In genomic region chr16:1494129-1494640, GRCh38 we compare ENCODE assay signal across 1 cellular context.
TF ChIP-seq lines count a peak whose summit lies in the region.

No MANE protein-coding gene starts in this region.

TF ChIP-seq in HEK293, 187 proteins besides CTCF, POLR2A, EP300 and RAD21 (continued from another document):
- TF ChIP-seq, protein P1, sequence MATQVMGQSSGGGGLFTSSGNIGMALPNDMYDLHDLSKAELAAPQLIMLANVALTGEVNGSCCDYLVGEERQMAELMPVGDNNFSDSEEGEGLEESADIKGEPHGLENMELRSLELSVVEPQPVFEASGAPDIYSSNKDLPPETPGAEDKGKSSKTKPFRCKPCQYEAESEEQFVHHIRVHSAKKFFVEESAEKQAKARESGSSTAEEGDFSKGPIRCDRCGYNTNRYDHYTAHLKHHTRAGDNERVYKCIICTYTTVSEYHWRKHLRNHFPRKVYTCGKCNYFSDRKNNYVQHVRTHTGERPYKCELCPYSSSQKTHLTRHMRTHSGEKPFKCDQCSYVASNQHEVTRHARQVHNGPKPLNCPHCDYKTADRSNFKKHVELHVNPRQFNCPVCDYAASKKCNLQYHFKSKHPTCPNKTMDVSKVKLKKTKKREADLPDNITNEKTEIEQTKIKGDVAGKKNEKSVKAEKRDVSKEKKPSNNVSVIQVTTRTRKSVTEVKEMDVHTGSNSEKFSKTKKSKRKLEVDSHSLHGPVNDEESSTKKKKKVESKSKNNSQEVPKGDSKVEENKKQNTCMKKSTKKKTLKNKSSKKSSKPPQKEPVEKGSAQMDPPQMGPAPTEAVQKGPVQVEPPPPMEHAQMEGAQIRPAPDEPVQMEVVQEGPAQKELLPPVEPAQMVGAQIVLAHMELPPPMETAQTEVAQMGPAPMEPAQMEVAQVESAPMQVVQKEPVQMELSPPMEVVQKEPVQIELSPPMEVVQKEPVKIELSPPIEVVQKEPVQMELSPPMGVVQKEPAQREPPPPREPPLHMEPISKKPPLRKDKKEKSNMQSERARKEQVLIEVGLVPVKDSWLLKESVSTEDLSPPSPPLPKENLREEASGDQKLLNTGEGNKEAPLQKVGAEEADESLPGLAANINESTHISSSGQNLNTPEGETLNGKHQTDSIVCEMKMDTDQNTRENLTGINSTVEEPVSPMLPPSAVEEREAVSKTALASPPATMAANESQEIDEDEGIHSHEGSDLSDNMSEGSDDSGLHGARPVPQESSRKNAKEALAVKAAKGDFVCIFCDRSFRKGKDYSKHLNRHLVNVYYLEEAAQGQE (tag by site-specific recombination; IDR thresholded peaks at IDR 0.05): no peak
- no peak for TF ChIP-seq ZNF133 (tag by site-specific recombination; IDR thresholded peaks at IDR 0.05)
- TF ChIP-seq YY1 (tag by site-specific recombination; IDR thresholded peaks at IDR 0.05): no peak
- TF ChIP-seq ZNF404 (tag by site-specific recombination; IDR thresholded peaks at IDR 0.05): no peak
- TF ChIP-seq KLF1 (tag by site-specific recombination; IDR thresholded peaks at IDR 0.05): 0 out of 2 replicates have a peak, but pooled peaks have one; percentile 1
- TF ChIP-seq ZNF791 (tag by site-specific recombination; IDR thresholded peaks at IDR 0.05): no peak
- TF ChIP-seq ZFP37 (tag by site-specific recombination; IDR thresholded peaks at IDR 0.05): no peak
- TF ChIP-seq ZNF175 (tag by site-specific recombination; IDR thresholded peaks at IDR 0.05): no peak
- no peak for TF ChIP-seq ZNF777 (tag by site-specific recombination; IDR thresholded peaks at IDR 0.05; ENCODE audit: borderline replicate concordance)
- TF ChIP-seq ZNF707 (tag by site-specific recombination; IDR thresholded peaks at IDR 0.05): no peak
- no peak for TF ChIP-seq ZNF747 (tag by site-specific recombination; IDR thresholded peaks at IDR 0.05)
- TF ChIP-seq ZNF114 (tag by site-specific recombination; IDR thresholded peaks at IDR 0.05): no peak
- no peak for TF ChIP-seq ZNF416 (tag by site-specific recombination; IDR thresholded peaks at IDR 0.05)
- no peak for TF ChIP-seq ZNF677 (tag by site-specific recombination; IDR thresholded peaks at IDR 0.05)
- TF ChIP-seq ZNF184 (tag by site-specific recombination; IDR thresholded peaks at IDR 0.05): no peak
- peak; percentile 59; the same call in 1 of the 2 replicates for TF ChIP-seq ZNF394 (tag by site-specific recombination; IDR thresholded peaks at IDR 0.05; ENCODE audit: borderline replicate concordance)
- TF ChIP-seq, protein P2, sequence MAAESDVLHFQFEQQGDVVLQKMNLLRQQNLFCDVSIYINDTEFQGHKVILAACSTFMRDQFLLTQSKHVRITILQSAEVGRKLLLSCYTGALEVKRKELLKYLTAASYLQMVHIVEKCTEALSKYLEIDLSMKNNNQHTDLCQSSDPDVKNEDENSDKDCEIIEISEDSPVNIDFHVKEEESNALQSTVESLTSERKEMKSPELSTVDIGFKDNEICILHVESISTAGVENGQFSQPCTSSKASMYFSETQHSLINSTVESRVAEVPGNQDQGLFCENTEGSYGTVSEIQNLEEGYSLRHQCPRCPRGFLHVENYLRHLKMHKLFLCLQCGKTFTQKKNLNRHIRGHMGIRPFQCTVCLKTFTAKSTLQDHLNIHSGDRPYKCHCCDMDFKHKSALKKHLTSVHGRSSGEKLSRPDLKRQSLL (tag by site-specific recombination; IDR thresholded peaks at IDR 0.05): peak; percentile 69; the same call in 1 of the 2 replicates
- no peak for TF ChIP-seq ZEB2 (tag by site-specific recombination; IDR thresholded peaks at IDR 0.05)
- no peak for TF ChIP-seq ZNF530 (tag by site-specific recombination; IDR thresholded peaks at IDR 0.05; ENCODE audit: low read depth)
- TF ChIP-seq SP7 (tag by site-specific recombination; IDR thresholded peaks at IDR 0.05): no peak
- no peak for TF ChIP-seq ZSCAN4 (tag by site-specific recombination; IDR thresholded peaks at IDR 0.05)
- peak; percentile 25; the same call in 1 of the 2 replicates for TF ChIP-seq ZSCAN30 (tag by site-specific recombination; IDR thresholded peaks at IDR 0.05)
- no peak for TF ChIP-seq ZNF391 (tag by site-specific recombination; IDR thresholded peaks at IDR 0.05; ENCODE audit: borderline replicate concordance, low read depth)
- TF ChIP-seq ZNF350 (tag by site-specific recombination; IDR thresholded peaks at IDR 0.05): no peak
- TF ChIP-seq, protein P3, sequence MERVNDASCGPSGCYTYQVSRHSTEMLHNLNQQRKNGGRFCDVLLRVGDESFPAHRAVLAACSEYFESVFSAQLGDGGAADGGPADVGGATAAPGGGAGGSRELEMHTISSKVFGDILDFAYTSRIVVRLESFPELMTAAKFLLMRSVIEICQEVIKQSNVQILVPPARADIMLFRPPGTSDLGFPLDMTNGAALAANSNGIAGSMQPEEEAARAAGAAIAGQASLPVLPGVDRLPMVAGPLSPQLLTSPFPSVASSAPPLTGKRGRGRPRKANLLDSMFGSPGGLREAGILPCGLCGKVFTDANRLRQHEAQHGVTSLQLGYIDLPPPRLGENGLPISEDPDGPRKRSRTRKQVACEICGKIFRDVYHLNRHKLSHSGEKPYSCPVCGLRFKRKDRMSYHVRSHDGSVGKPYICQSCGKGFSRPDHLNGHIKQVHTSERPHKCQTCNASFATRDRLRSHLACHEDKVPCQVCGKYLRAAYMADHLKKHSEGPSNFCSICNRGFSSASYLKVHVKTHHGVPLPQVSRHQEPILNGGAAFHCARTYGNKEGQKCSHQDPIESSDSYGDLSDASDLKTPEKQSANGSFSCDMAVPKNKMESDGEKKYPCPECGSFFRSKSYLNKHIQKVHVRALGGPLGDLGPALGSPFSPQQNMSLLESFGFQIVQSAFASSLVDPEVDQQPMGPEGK (tag by site-specific recombination; IDR thresholded peaks at IDR 0.05): no peak
- no peak for TF ChIP-seq ZBTB48 (tag by site-specific recombination; IDR thresholded peaks at IDR 0.05)
- TF ChIP-seq ZBTB7A (tag by site-specific recombination; IDR thresholded peaks at IDR 0.05; ENCODE audit: low read depth): no peak
- TF ChIP-seq ZNF473 (tag by site-specific recombination; IDR thresholded peaks at IDR 0.05): no peak
- no peak for TF ChIP-seq ZNF585B (tag by site-specific recombination; IDR thresholded peaks at IDR 0.05)
- no peak for TF ChIP-seq ZFP3 (tag by site-specific recombination; IDR thresholded peaks at IDR 0.05; ENCODE audit: low read depth)
- peak; percentile 76 for TF ChIP-seq ZNF600 (tag by site-specific recombination; IDR thresholded peaks at IDR 0.05)
- TF ChIP-seq ZNF335 (tag by site-specific recombination; conservative IDR thresholded peaks at IDR 0.05): 0 out of 2 replicates have a peak, but pooled peaks have one; percentile 5
- no peak for TF ChIP-seq ZBTB1 (tag by site-specific recombination; IDR thresholded peaks at IDR 0.05)
- TF ChIP-seq TCF7L2 (IDR thresholded peaks at IDR 0.05; ENCODE audit: borderline replicate concordance, low read depth, low read length): no peak
- no peak for TF ChIP-seq ZNF10 (tag by site-specific recombination; IDR thresholded peaks at IDR 0.05)
- TF ChIP-seq ZNF132 (tag by site-specific recombination; IDR thresholded peaks at IDR 0.05; ENCODE audit: borderline replicate concordance): no peak
- TF ChIP-seq ZNF670 (tag by site-specific recombination; IDR thresholded peaks at IDR 0.05; ENCODE audit: low read depth): no peak
- no peak for TF ChIP-seq ZNF223 (tag by site-specific recombination; IDR thresholded peaks at IDR 0.05)
- no peak for TF ChIP-seq KLF8 (tag by site-specific recombination; IDR thresholded peaks at IDR 0.05)
- no peak for TF ChIP-seq ZNF280D (tag by site-specific recombination; IDR thresholded peaks at IDR 0.05)
- no peak for TF ChIP-seq SP2 (tag by site-specific recombination; IDR thresholded peaks at IDR 0.05)
- no peak for TF ChIP-seq PRDM1 (tag by site-specific recombination; IDR thresholded peaks at IDR 0.05)
- no peak for TF ChIP-seq ZNF341 (tag by site-specific recombination; IDR thresholded peaks at IDR 0.05; ENCODE audit: low read depth)
